In genomic region chr10:80537705-80538480, GRCh38 we compare ENCODE assay signal across 15 cellular contexts. TPM values are rescaled to one million over a fixed set of nuclear protein-coding genes. Genes with fewer than 3 reads are reported as not detected.
DNase-seq lines count a peak whose midpoint lies in the region; ATAC-seq and TF ChIP-seq lines count a peak whose summit lies in the region.
"Had no signal": no experiment of that assay in that cellular context is flagged by ENCODE, and none has a peak within 500 bp of the region (broad histone marks: within the 10 kb centered on the region; RNA-seq: fewer than 3 reads in every experiment).

SH2D4B (plus strand) TSS chr10:80537902; CDS start chr10:80538332, 430 bp downstream.

- ATAC-seq in GM21423 (IDR thresholded peaks at IDR 0.05; ENCODE audit: unreplicated experiment) (no peak), omental fat pad (ENCODE audit: low FRiP score) (no peak)

- peak within 1 kb of the TSS; percentile 79 for H3K4me3 ChIP-seq in DOHH2 (ENCODE audit: low read length)
- no peak within 1 kb of the TSS for H3K4me3 ChIP-seq in OCI-LY1 (ENCODE audit: low read depth, low read length, poor library complexity, severe bottlenecking)
- H3K4me3 ChIP-seq in osteoblast (ENCODE audit: insufficient read depth, low read length): no peak within 1 kb of the TSS
- H3K4me3 ChIP-seq: SJCRH30 had no signal

- DNase-seq in ecto neural progenitor cell (ENCODE audit: low spot score) (peak; percentile 41), osteoblast (ENCODE audit: insufficient read length, low spot score, missing footprints) (peak; percentile 54), omental fat pad (ENCODE audit: low spot score) (no peak)
- no peak for DNase-seq in stimulated activated CD8-positive, alpha-beta memory T cell treated with anti-CD3 and anti-CD28 coated beads, Interleukin-4, amount 100 ng/mL, for 48 hours
- DNase-seq: activated CD4-positive, alpha-beta T cell treated with anti-CD3 and anti-CD28 coated beads, Interleukin-2, amount 50 U/mL, for 1 hour; aorta; DND-41; NCI-H1105 treated with DMSO at 0.1 percent for 48 hours; NCI-H774; SJCRH30; stimulated activated naive CD4-positive, alpha-beta T cell treated with Interleukin-2 at 50 U/mL for 16 hours had no signal

- H3K36me3 ChIP-seq in DOHH2 (ENCODE audit: control insufficient read depth, low read length) (no peaks in the 10 kb centered on the region), OCI-LY1 (ENCODE audit: insufficient read depth, low read length) (no peaks in the 10 kb centered on the region), osteoblast (ENCODE audit: insufficient read depth, low read length) (no peaks in the 10 kb centered on the region)
- H3K36me3 ChIP-seq: SJCRH30 had no signal

- no peak within 1 kb of the TSS for H2AFZ ChIP-seq in OCI-LY1 (ENCODE audit: low read length)
- no peak within 1 kb of the TSS for H2AFZ ChIP-seq in osteoblast (ENCODE audit: low read length)

- H3K27ac ChIP-seq in DOHH2 (ENCODE audit: low read depth, low read length) (no peak within 1 kb of the TSS), OCI-LY1 (ENCODE audit: low read depth, low read length, poor library complexity, severe bottlenecking) (no peak within 1 kb of the TSS), osteoblast (ENCODE audit: low read depth, low read length) (no peak within 1 kb of the TSS)
- H3K27ac ChIP-seq: epithelial cell of prostate, SJCRH30 had no signal

- H3K9me3 ChIP-seq in DOHH2 (ENCODE audit: control insufficient read depth, insufficient read depth, low read length) (no peaks in the 10 kb centered on the region), OCI-LY1 (ENCODE audit: low read length) (no peaks in the 10 kb centered on the region), osteoblast (ENCODE audit: low read depth, low read length) (no peaks in the 10 kb centered on the region)
- H3K9me3 ChIP-seq: SJCRH30 had no signal

- H4K20me1 ChIP-seq in DOHH2 (ENCODE audit: control insufficient read depth, insufficient read depth, low read depth, low read length): no peaks in the 10 kb centered on the region
- no peaks in the 10 kb centered on the region for H4K20me1 ChIP-seq in OCI-LY1 (ENCODE audit: insufficient read depth, low read length)
- no peaks in the 10 kb centered on the region for H4K20me1 ChIP-seq in osteoblast (ENCODE audit: insufficient read depth, low read length)

- H3K9ac ChIP-seq in OCI-LY1 (ENCODE audit: low read length): no peak within 1 kb of the TSS

- H3K4me1 ChIP-seq in DOHH2 (ENCODE audit: control insufficient read depth, low read length) (peaks cover 50% of the 10 kb centered on the region), OCI-LY1 (ENCODE audit: insufficient read depth, low read length, severe bottlenecking) (peaks cover 31% of the 10 kb centered on the region), osteoblast (ENCODE audit: insufficient read depth, low read length) (no peaks in the 10 kb centered on the region)
- H3K4me1 ChIP-seq: SJCRH30 had no signal

- H3K27me3 ChIP-seq in DOHH2 (ENCODE audit: control insufficient read depth, low read length) (no peaks in the 10 kb centered on the region), OCI-LY1 (ENCODE audit: insufficient read depth, low read length) (no peaks in the 10 kb centered on the region), osteoblast (ENCODE audit: insufficient read depth, low read length) (no peaks in the 10 kb centered on the region)
- H3K27me3 ChIP-seq: SJCRH30 had no signal

- peak within 1 kb of the TSS; percentile 94 for H3K4me2 ChIP-seq in DOHH2 (ENCODE audit: low read length)
- H3K4me2 ChIP-seq in OCI-LY1 (ENCODE audit: low read length): peak within 1 kb of the TSS; percentile 68; the same call in 1 of the 2 replicates
- H3K4me2 ChIP-seq in osteoblast (ENCODE audit: insufficient read depth, low read length): no peak within 1 kb of the TSS

- no peak for TF ChIP-seq CTCF in DOHH2 (IDR thresholded peaks at IDR 0.05; ENCODE audit: low read depth, low read length, poor library complexity, severe bottlenecking)
- TF ChIP-seq CTCF in OCI-LY1 (IDR thresholded peaks at IDR 0.05; ENCODE audit: low read length): no peak
- no peak for TF ChIP-seq CTCF in osteoblast (IDR thresholded peaks at IDR 0.05; ENCODE audit: extremely low read depth, low read depth, low read length)
- no peak for TF ChIP-seq CTCF in omental fat pad (IDR thresholded peaks at IDR 0.05)

- H3K79me2 ChIP-seq in DOHH2 (ENCODE audit: control insufficient read depth, low read length) (no peaks in the 10 kb centered on the region), OCI-LY1 (ENCODE audit: insufficient read depth, low read length) (no peaks in the 10 kb centered on the region), osteoblast (ENCODE audit: insufficient read depth, low read length) (no peaks in the 10 kb centered on the region)

- H3F3A ChIP-seq in DOHH2 (ENCODE audit: control insufficient read depth, insufficient read depth) (no peaks in the 10 kb centered on the region), OCI-LY1 (ENCODE audit: insufficient read depth, low read length) (no peaks in the 10 kb centered on the region)

- H3K9me2 ChIP-seq in DOHH2 (replicated peaks; ENCODE audit: control insufficient read depth, low read length) (no peaks in the 10 kb centered on the region), OCI-LY1 (ENCODE audit: low read depth, low read length) (no peaks in the 10 kb centered on the region)

RNA-seq across cellular contexts. Expression of gene SH2D4B, which starts in this region (rescaled TPM):
- total RNA-seq in osteoblast (under 0.01 TPM in 1 of 2 replicates, not detected in the other), omental fat pad (under 1 TPM in 1 of 4 donors, not detected in 3; 0.13 TPM)
- total RNA-seq: SJCRH30 had no signal

Comparison
In these comparisons a context has a peak if more than half of its experiments do, and no peak if none do; other contexts are left out.
1. Peak in DNase-seq in osteoblast; RNA of the gene not detected or under 1 TPM.